Comparison of ENCODE assay signal across 29 cellular contexts in genomic region chr1:167784876-167785550, GRCh38.
DNase-seq lines count a peak whose midpoint lies in the region; ATAC-seq and TF ChIP-seq lines count a peak whose summit lies in the region.
"Had no signal": no experiment of that assay in that cellular context is flagged by ENCODE, and none has a peak within 500 bp of the region (broad histone marks: within the 10 kb centered on the region; RNA-seq: fewer than 3 reads in every experiment).

No MANE protein-coding gene starts in this region.

- H2AK9ac ChIP-seq in IMR-90 (replicated peaks; ENCODE audit: low read depth, low read length, poor library complexity) = peak overlapping the region; percentile 71

- no peak overlapping the region for H2BK20ac ChIP-seq in IMR-90 (ENCODE audit: low read depth, low read length)

- no peaks in the 10 kb centered on the region for H3K27me3 ChIP-seq in IMR-90 (ENCODE audit: control insufficient read depth, insufficient read depth, low read length)
- H3K27me3 ChIP-seq: ascending aorta, cardiac muscle cell, foreskin keratinocyte, heart left ventricle had no signal

- CTCF ChIA-PET in activated CD8-positive, alpha-beta T cell treated with anti-CD3 and anti-CD28 coated beads for 36 hours (lab: Charles Lee) = interaction anchor here (1.3 to 1.4 kb wide), 2 partner anchors 15 to 70 kb away, joined by 3 to 6 read pairs; no protein-coding TSS in a partner anchor
- CTCF ChIA-PET in activated CD8-positive, alpha-beta T cell treated with anti-CD3 and anti-CD28 coated beads, Interleukin-2, amount 10 ng/mL, durations not matched to agents 7 days and 5 days (lab: Charles Lee) = no interaction called here
- CTCF ChIA-PET in IMR-90 (lab: Yijun Ruan, JAX) = interaction anchor here (1.7 kb wide), 1 partner anchor 9 kb away, joined by 4 read pairs; no protein-coding TSS in a partner anchor

- H3K36me3 Mint-ChIP-seq in activated CD8-positive, alpha-beta T cell treated with anti-CD3 and anti-CD28 coated beads for 36 hours (ENCODE audit: low read depth) = peaks cover 7% of the 10 kb centered on the region
- no peaks in the 10 kb centered on the region for H3K36me3 Mint-ChIP-seq in activated CD8-positive, alpha-beta T cell treated with anti-CD3 and anti-CD28 coated beads, Interleukin-2, amount 10 ng/mL, durations not matched to agents 7 days and 5 days (ENCODE audit: low read depth)

- H4K8ac ChIP-seq in IMR-90 (ENCODE audit: low read depth in 2 of 2, low read length in 2 of 2) = no peak overlapping the region

- no peak for TF ChIP-seq CTCF in activated CD8-positive, alpha-beta T cell treated with anti-CD3 and anti-CD28 coated beads for 36 hours (IDR thresholded peaks at IDR 0.05)
- TF ChIP-seq CTCF in IMR-90 (conservative IDR thresholded peaks at IDR 0.05; ENCODE audit: low read depth, low read length) = no peak

- H2AK5ac ChIP-seq in IMR-90 (ENCODE audit: low read depth, low read length) = no peak overlapping the region

- no peak overlapping the region for H4K5ac ChIP-seq in IMR-90 (ENCODE audit: low read depth, low read length)

- in situ Hi-C loops in IMR-90 (cut with MboI; ENCODE audit: low sequenced_read_pairs) = no loop called here

- H3K18ac ChIP-seq in IMR-90 (ENCODE audit: low read depth, low read length) = no peak overlapping the region

- DNase-seq in activated CD8-positive, alpha-beta T cell treated with anti-CD3 and anti-CD28 coated beads for 36 hours = peak; percentile 16
- no peak for DNase-seq in activated CD8-positive, alpha-beta T cell treated with anti-CD3 and anti-CD28 coated beads, Interleukin-2, amount 10 ng/mL, durations not matched to agents 7 days and 5 days
- DNase-seq in IMR-90 (peak; percentile 30), epidermal melanocyte (ENCODE audit: insufficient read length, low spot score) (peak; percentile 16), pons (ENCODE audit: low spot score) (peak; percentile 25), NCI-H446 treated with DMSO at 0.1 percent for 48 hours (lab: John Stamatoyannopoulos, UW) (no peak), cortex of kidney (lab: John Stamatoyannopoulos, UW) (no peak), NCI-H1048 (lab: John Stamatoyannopoulos, UW) (no peak)
- DNase-seq: DMS79; foreskin keratinocyte; GDM1; H9; heart left ventricle; Karpas-422; naive B cell; NCI-H146; NCI-H2107; NCI-H345; NCI-H774; SIG-M5; stimulated activated naive CD4-positive, alpha-beta T cell had no signal

- dilution Hi-C loops in IMR-90 (cut with HindIII; ENCODE audit: low sequenced_read_pairs, unreplicated experiment) = no loop called here

- TF ChIP-seq POLR2A in IMR-90 (IDR thresholded peaks at IDR 0.05; ENCODE audit: low read depth, low read length) = no peak

- H3K36me3 ChIP-seq in IMR-90 (ENCODE audit: control insufficient read depth, insufficient read depth, low read length) = peaks cover 20% of the 10 kb centered on the region

- no peak overlapping the region for H2BK120ac ChIP-seq in IMR-90 (ENCODE audit: low read depth, low read length)

- POLR2A ChIA-PET in activated CD8-positive, alpha-beta T cell treated with anti-CD3 and anti-CD28 coated beads for 36 hours (lab: Charles Lee) = no interaction called here
- POLR2A ChIA-PET in activated CD8-positive, alpha-beta T cell treated with anti-CD3 and anti-CD28 coated beads, Interleukin-2, amount 10 ng/mL, durations not matched to agents 7 days and 5 days (lab: Charles Lee) = interaction anchor here (0.6 kb wide), 1 partner anchor 151 kb away, joined by 3 read pairs; no protein-coding TSS in a partner anchor
- POLR2A ChIA-PET in IMR-90 (lab: Charles Lee; ENCODE audit: unreplicated experiment) = no interaction called here

- no peaks in the 10 kb centered on the region for H3K9me3 ChIP-seq in IMR-90 (ENCODE audit: control insufficient read depth, insufficient read depth, low read length)
- H3K9me3 ChIP-seq: ascending aorta, heart left ventricle had no signal

- no peaks in the 10 kb centered on the region for H3K9me3 Mint-ChIP-seq in activated CD8-positive, alpha-beta T cell treated with anti-CD3 and anti-CD28 coated beads for 36 hours
- H3K9me3 Mint-ChIP-seq in activated CD8-positive, alpha-beta T cell treated with anti-CD3 and anti-CD28 coated beads, Interleukin-2, amount 10 ng/mL, durations not matched to agents 7 days and 5 days (ENCODE audit: insufficient read depth) = no peaks in the 10 kb centered on the region
- H3K9me3 Mint-ChIP-seq: dendritic cell treated with granulocyte-macrophage colony-stimulating factor and Interleukin-4, amounts not matched to agents 40 ng/mL and 50 ng/mL, for 4 days; H9 had no signal

- H3K4me2 ChIP-seq in IMR-90 (ENCODE audit: low read depth, low read length) = no peak overlapping the region

- no peak overlapping the region for H3K27ac ChIP-seq in IMR-90 (ENCODE audit: insufficient read depth, low read length)
- H3K27ac ChIP-seq: ascending aorta, C4-2B, cardiac muscle cell, foreskin keratinocyte, heart left ventricle, VCaP had no signal

- no peak overlapping the region for H3K14ac ChIP-seq in IMR-90 (replicated peaks; ENCODE audit: low read depth, low read length)

- ATAC-seq in activated CD8-positive, alpha-beta T cell treated with anti-CD3 and anti-CD28 coated beads for 36 hours = peak; percentile 61
- ATAC-seq in activated CD8-positive, alpha-beta T cell treated with anti-CD3 and anti-CD28 coated beads, Interleukin-2, amount 10 ng/mL, durations not matched to agents 7 days and 5 days = no peak
- no peak for ATAC-seq in IMR-90 (ENCODE audit: low read depth)
- ATAC-seq: esophagus mucosa, foreskin keratinocyte, heart left ventricle had no signal

- peaks cover 20 to 26% of the 10 kb centered on the region in 2 experiments for H3K79me1 ChIP-seq in IMR-90 (ENCODE audit: low read depth in 1 of 2, low read length in 2 of 2)

- H4K20me1 ChIP-seq in IMR-90 (ENCODE audit: insufficient read depth, low read length) = peaks cover 4% of the 10 kb centered on the region; the same call in 1 of the 2 replicates

- no peak overlapping the region for H2BK15ac ChIP-seq in IMR-90 (ENCODE audit: low read depth, low read length)

- peaks cover 8% of the 10 kb centered on the region for H3K4me1 Mint-ChIP-seq in activated CD8-positive, alpha-beta T cell treated with anti-CD3 and anti-CD28 coated beads for 36 hours (ENCODE audit: low read depth)
- peaks cover 5% of the 10 kb centered on the region for H3K4me1 Mint-ChIP-seq in activated CD8-positive, alpha-beta T cell treated with anti-CD3 and anti-CD28 coated beads, Interleukin-2, amount 10 ng/mL, durations not matched to agents 7 days and 5 days (ENCODE audit: low read depth)
- H3K4me1 Mint-ChIP-seq: H9 had no signal

- H3K4me3 ChIP-seq in IMR-90 (ENCODE audit: insufficient read depth, low read depth, low read length) = no peak overlapping the region
- H3K4me3 ChIP-seq: ascending aorta, cardiac muscle cell, heart left ventricle had no signal

- no peak for TF ChIP-seq RAD21 in IMR-90 (IDR thresholded peaks at IDR 0.05; ENCODE audit: low read length)

- no TSS peak for BruUV-seq in IMR-90 (replicated peaks; lab: Mats Ljungman, UMichigan)

- no peak overlapping the region for H3K4ac ChIP-seq in IMR-90 (ENCODE audit: low read depth, low read length)

- H2BK5ac ChIP-seq in IMR-90 (ENCODE audit: low read depth, low read length, poor library complexity, severe bottlenecking) = no peak overlapping the region

- H2AFZ ChIP-seq in IMR-90 (replicated peaks; ENCODE audit: low read length, poor library complexity) = peak overlapping the region; percentile 66

- intact Hi-C loops in activated CD8-positive, alpha-beta T cell treated with anti-CD3 and anti-CD28 coated beads for 36 hours (cut with micrococcal nuclease) = no loop called here
- intact Hi-C loops in IMR-90 (cut with micrococcal nuclease) = no loop called here

- no peak overlapping the region for H3K27ac Mint-ChIP-seq in activated CD8-positive, alpha-beta T cell treated with anti-CD3 and anti-CD28 coated beads for 36 hours
- no peak overlapping the region for H3K27ac Mint-ChIP-seq in activated CD8-positive, alpha-beta T cell treated with anti-CD3 and anti-CD28 coated beads, Interleukin-2, amount 10 ng/mL, durations not matched to agents 7 days and 5 days
- H3K27ac Mint-ChIP-seq: activated naive CD8-positive, alpha-beta T cell; dendritic cell treated with granulocyte-macrophage colony-stimulating factor and Interleukin-4, amounts not matched to agents 40 ng/mL and 50 ng/mL, for 4 days; T-helper 2 cell treated with Interferon-gamma antibody and Interleukin-4, amounts not matched to agents 5 μg/mL and 100 μg/mL, for 36 hours had no signal

- H3K27me3 Mint-ChIP-seq in activated CD8-positive, alpha-beta T cell treated with anti-CD3 and anti-CD28 coated beads for 36 hours = no peaks in the 10 kb centered on the region
- H3K27me3 Mint-ChIP-seq in activated CD8-positive, alpha-beta T cell treated with anti-CD3 and anti-CD28 coated beads, Interleukin-2, amount 10 ng/mL, durations not matched to agents 7 days and 5 days (ENCODE audit: low read depth) = no peaks in the 10 kb centered on the region
- H3K27me3 Mint-ChIP-seq: activated naive CD8-positive, alpha-beta T cell; dendritic cell treated with granulocyte-macrophage colony-stimulating factor and Interleukin-4, amounts not matched to agents 40 ng/mL and 50 ng/mL, for 4 days; naive B cell had no signal

- no peak overlapping the region for H3K23ac ChIP-seq in IMR-90 (ENCODE audit: low read depth, low read length)

- H3K4me1 ChIP-seq in IMR-90 (ENCODE audit: control insufficient read depth, insufficient read depth, low read length) = no peaks in the 10 kb centered on the region; the same call in 1 of the 2 replicates
- H3K4me1 ChIP-seq: ascending aorta, heart left ventricle had no signal

- WGBS in IMR-90 (ENCODE audit: extremely low coverage in 2 of 2, insufficient read length in 1 of 2), 2 experiments = 92 to 100% methylated on average over 1 to 2 of the region's 3 CpGs

- H3K4me3 Mint-ChIP-seq in activated CD8-positive, alpha-beta T cell treated with anti-CD3 and anti-CD28 coated beads for 36 hours = no peak overlapping the region
- H3K4me3 Mint-ChIP-seq in activated CD8-positive, alpha-beta T cell treated with anti-CD3 and anti-CD28 coated beads, Interleukin-2, amount 10 ng/mL, durations not matched to agents 7 days and 5 days = no peak overlapping the region
- H3K4me3 Mint-ChIP-seq: activated naive CD8-positive, alpha-beta T cell; dendritic cell treated with granulocyte-macrophage colony-stimulating factor and Interleukin-4, amounts not matched to agents 40 ng/mL and 50 ng/mL, for 4 days; H9; naive B cell; T-helper 2 cell treated with Interferon-gamma antibody and Interleukin-4, amounts not matched to agents 5 μg/mL and 100 μg/mL, for 36 hours had no signal

- H4K91ac ChIP-seq in IMR-90 (ENCODE audit: insufficient read depth, low read depth, low read length) = no peak overlapping the region

- H3K9me1 ChIP-seq in IMR-90 (ENCODE audit: insufficient read depth, low read length) = peaks cover 10% of the 10 kb centered on the region

- H3K56ac ChIP-seq in IMR-90 (ENCODE audit: extremely low read depth, insufficient read depth, low read length) = no peak overlapping the region

- H3K9ac ChIP-seq in IMR-90 (ENCODE audit: low read depth, low read length) = no peak overlapping the region

TF ChIP-seq in IMR-90, 13 proteins besides CTCF, POLR2A, EP300 and RAD21 (continues in another document):
- TF ChIP-seq RCOR1 (IDR thresholded peaks at IDR 0.05; ENCODE audit: insufficient replicate concordance, low read length) = no peak
- TF ChIP-seq MXI1 (IDR thresholded peaks at IDR 0.05; ENCODE audit: borderline replicate concordance, low read depth, low read length) = no peak
- no peak for TF ChIP-seq CEBPB (IDR thresholded peaks at IDR 0.05; ENCODE audit: low read depth, low read length)

Comparison
In these comparisons a context has a peak if more than half of its experiments do, and no peak if none do; other contexts are left out.
1. DNase-seq: peak in activated CD8-positive, alpha-beta T cell treated with anti-CD3 and anti-CD28 coated beads for 36 hours (single experiment), IMR-90 (single experiment), epidermal melanocyte (single experiment) and pons (single experiment); none in activated CD8-positive, alpha-beta T cell treated with anti-CD3 and anti-CD28 coated beads, Interleukin-2, amount 10 ng/mL, durations not matched to agents 7 days and 5 days (single experiment), NCI-H446 treated with DMSO at 0.1 percent for 48 hours (single experiment), cortex of kidney (single experiment) and NCI-H1048 (single experiment).